Comparison of ENCODE assay signal across 13 cellular contexts in genomic region chr10:43124094-43124521, GRCh38. TPM values are rescaled to one million over a fixed set of nuclear protein-coding genes. Genes with fewer than 3 reads are reported as not detected.
DNase-seq lines count a peak whose midpoint lies in the region; ATAC-seq and TF ChIP-seq lines count a peak whose summit lies in the region.
"Had no signal": no experiment of that assay in that cellular context is flagged by ENCODE, and none has a peak within 500 bp of the region (broad histone marks: within the 10 kb centered on the region; RNA-seq: fewer than 3 reads in every experiment).

No MANE protein-coding gene starts in this region.

- H3K4me1 Mint-ChIP-seq in T-helper 2 cell treated with Interferon-gamma antibody and Interleukin-4, amounts not matched to agents 5 μg/mL and 100 μg/mL, for 36 hours (ENCODE audit: low read depth): peaks cover 63% of the 10 kb centered on the region
- H3K4me1 Mint-ChIP-seq in type B pancreatic cell (ENCODE audit: unreplicated experiment): peaks cover 11% of the 10 kb centered on the region

- ATAC-seq in GM21528 (IDR thresholded peaks at IDR 0.05; ENCODE audit: low FRiP score, unreplicated experiment): no peak
- no peak for ATAC-seq in foreskin keratinocyte

- H3K9me3 Mint-ChIP-seq in T-helper 2 cell treated with Interferon-gamma antibody and Interleukin-4, amounts not matched to agents 5 μg/mL and 100 μg/mL, for 36 hours: no peaks in the 10 kb centered on the region
- no peaks in the 10 kb centered on the region for H3K9me3 Mint-ChIP-seq in type B pancreatic cell

- no peak overlapping the region for H3K4me3 Mint-ChIP-seq in T-helper 2 cell treated with Interferon-gamma antibody and Interleukin-4, amounts not matched to agents 5 μg/mL and 100 μg/mL, for 36 hours
- H3K4me3 Mint-ChIP-seq in type B pancreatic cell: no peak overlapping the region

- DNase-seq in T-helper 2 cell treated with Interferon-gamma antibody and Interleukin-4, amounts not matched to agents 5 μg/mL and 100 μg/mL, for 36 hours (ENCODE audit: low spot score): no peak
- no peak for DNase-seq in T-helper 2 cell
- DNase-seq in WERI-Rb-1: peak; percentile 0
- DNase-seq in islet precursor cell: peak; percentile 33
- peak; percentile 27 for DNase-seq in type B pancreatic cell (ENCODE audit: extremely low spot score, unreplicated experiment)
- DNase-seq in activated CD4-positive, alpha-beta T cell treated with anti-CD3 and anti-CD28 coated beads for 1 hour: no peak
- DNase-seq in foreskin keratinocyte: no peak
- DNase-seq: Calu3, DMS79 treated with DMSO at 0.1 percent for 48 hours, KBM-7, NCI-H1048, PC-9 had no signal

- peaks cover 82% of the 10 kb centered on the region for H3K27me3 ChIP-seq in WERI-Rb-1 (ENCODE audit: insufficient read depth, low read depth, severe bottlenecking)
- H3K27me3 ChIP-seq in foreskin keratinocyte: no peaks in the 10 kb centered on the region

- no peaks in the 10 kb centered on the region for H3K36me3 ChIP-seq in WERI-Rb-1

- H3K27ac Mint-ChIP-seq in T-helper 2 cell treated with Interferon-gamma antibody and Interleukin-4, amounts not matched to agents 5 μg/mL and 100 μg/mL, for 36 hours: peak overlapping the region; percentile 26
- no peak overlapping the region for H3K27ac Mint-ChIP-seq in type B pancreatic cell

- peaks cover 3% of the 10 kb centered on the region for H3K4me1 ChIP-seq in foreskin keratinocyte

- TF ChIP-seq CTCF in WERI-Rb-1 (IDR thresholded peaks at IDR 0.05; ENCODE audit: low read depth, low read length) (no peak), type B pancreatic cell (conservative IDR thresholded peaks at IDR 0.05) (no peak), foreskin keratinocyte (conservative IDR thresholded peaks at IDR 0.05) (no peak)

- H3K36me3 Mint-ChIP-seq in T-helper 2 cell treated with Interferon-gamma antibody and Interleukin-4, amounts not matched to agents 5 μg/mL and 100 μg/mL, for 36 hours (ENCODE audit: low read depth): no peaks in the 10 kb centered on the region
- H3K36me3 Mint-ChIP-seq in type B pancreatic cell: no peaks in the 10 kb centered on the region

- H3K27ac ChIP-seq in WERI-Rb-1 (no peak overlapping the region), foreskin keratinocyte (no peak overlapping the region)
- H3K27ac ChIP-seq: PC-9 had no signal

- H3K4me3 ChIP-seq in WERI-Rb-1 (ENCODE audit: low read depth, low read length): no peak overlapping the region
- H3K4me3 ChIP-seq: PC-9 had no signal

- H3K27me3 Mint-ChIP-seq in T-helper 2 cell treated with Interferon-gamma antibody and Interleukin-4, amounts not matched to agents 5 μg/mL and 100 μg/mL, for 36 hours (ENCODE audit: low read depth): no peaks in the 10 kb centered on the region
- peaks cover 6% of the 10 kb centered on the region for H3K27me3 Mint-ChIP-seq in type B pancreatic cell

- H3K9me3 ChIP-seq in WERI-Rb-1 (ENCODE audit: severe bottlenecking): no peaks in the 10 kb centered on the region

RNA-seq across cellular contexts. Expression of gene CSGALNACT2, which starts 14.1 kb away (rescaled TPM):
- 6.0 and 11.6 TPM in 2 replicates for total RNA-seq in type B pancreatic cell (ENCODE audit: low replicate concordance)
- 12.5 and 13.1 TPM in 2 replicates for total RNA-seq in foreskin keratinocyte
- polyA plus RNA-seq in foreskin keratinocyte: 5.4 TPM in 2 replicates

RNA-seq across cellular contexts. Expression of gene RET, which starts 47.2 kb away (rescaled TPM):
- total RNA-seq in type B pancreatic cell (ENCODE audit: low replicate concordance) (8.2 and 14.0 TPM in 2 replicates), foreskin keratinocyte (1.2 and 1.3 TPM in 2 replicates)
- 0.82 and 0.87 TPM in 2 replicates for polyA plus RNA-seq in foreskin keratinocyte
- total RNA-seq: Calu3, PC-9 had no signal

Comparison
In these comparisons a context has a peak if more than half of its experiments do, and no peak if none do; other contexts are left out.
1. DNase-seq: peak in WERI-Rb-1 (single experiment), islet precursor cell (single experiment) and type B pancreatic cell (single experiment); none in T-helper 2 cell treated with Interferon-gamma antibody and Interleukin-4, amounts not matched to agents 5 μg/mL and 100 μg/mL, for 36 hours (single experiment), T-helper 2 cell (0 of 5), activated CD4-positive, alpha-beta T cell treated with anti-CD3 and anti-CD28 coated beads for 1 hour (single experiment) and foreskin keratinocyte (0 of 2).